ENCODE assay signal across 30 cellular contexts in genomic region chr15:25401511-25401910, GRCh38. TPM values are rescaled to one million over a fixed set of nuclear protein-coding genes. Genes with fewer than 3 reads are reported as not detected.
DNase-seq lines count a peak whose midpoint lies in the region; ATAC-seq, FAIRE-seq and TF ChIP-seq lines count a peak whose summit lies in the region.
"Had no signal": no experiment of that assay in that cellular context is flagged by ENCODE, and none has a peak within 500 bp of the region (broad histone marks: within the 10 kb centered on the region; RNA-seq: fewer than 3 reads in every experiment).

No MANE protein-coding gene starts in this region.

- H3K27me3 ChIP-seq in Panc1 (ENCODE audit: control insufficient read depth, insufficient read depth, low read length) = no peaks in the 10 kb centered on the region
- H3K27me3 ChIP-seq in aorta (ENCODE audit: control insufficient read depth in 1 of 2, insufficient read depth in 2 of 2, low read length in 1 of 2) = no peaks in the 10 kb centered on the region
- H3K27me3 ChIP-seq: BLaER1 treated with 17β-estradiol and CSF1 and Interleukin-3, amounts not matched to agents 10 nM and 100 nM; cardiac muscle cell; dorsolateral prefrontal cortex; heart right ventricle; MG63; right lobe of liver; upper lobe of left lung had no signal

- no peak for TF ChIP-seq CTCF in Panc1 (IDR thresholded peaks at IDR 0.05)
- TF ChIP-seq CTCF in choroid plexus epithelial cell (conservative IDR thresholded peaks at IDR 0.05; ENCODE audit: low read depth, low read length) = no peak
- no peak for TF ChIP-seq CTCF in mesothelial cell of epicardium (IDR thresholded peaks at IDR 0.05; ENCODE audit: unreplicated experiment)
- TF ChIP-seq CTCF in kidney (IDR thresholded peaks at IDR 0.05; ENCODE audit: borderline replicate concordance, extremely low read depth, insufficient read depth) = no peak

- no peaks in the 10 kb centered on the region for H3K4me1 ChIP-seq in Panc1 (ENCODE audit: control insufficient read depth, insufficient read depth, low read length)
- H3K4me1 ChIP-seq in aorta (ENCODE audit: control insufficient read depth in 1 of 2, insufficient read depth in 2 of 2, low read length in 2 of 2) = peaks cover 0 to 6% of the 10 kb centered on the region in 2 donors
- H3K4me1 ChIP-seq in kidney (ENCODE audit: control insufficient read depth in 1 of 2, insufficient read depth in 1 of 2, low read depth in 1 of 2, low read length in 2 of 2) = peaks cover 0 to 2% of the 10 kb centered on the region in 2 donors
- H3K4me1 ChIP-seq: parathyroid adenoma had no signal

- H3K9me3 ChIP-seq in Panc1 (ENCODE audit: control insufficient read depth, insufficient read depth, low read depth, low read length) (no peaks in the 10 kb centered on the region), aorta (ENCODE audit: control insufficient read depth, low read length) (peaks cover 5% of the 10 kb centered on the region), kidney (ENCODE audit: control insufficient read depth in 1 of 2, low read length in 2 of 2) (peaks cover 0 to 9% of the 10 kb centered on the region in 2 donors)
- H3K9me3 ChIP-seq: MG63, right lobe of liver had no signal

- H3K9ac ChIP-seq in kidney (ENCODE audit: low read length in 2 of 2) = no peak overlapping the region
- H3K9ac ChIP-seq: parathyroid adenoma had no signal

- TSS peak; percentile 3 for BruUV-seq in Panc1 (replicated peaks; lab: Mats Ljungman, UMichigan)

- H3K4me3 ChIP-seq in Panc1 (ENCODE audit: low read depth in 2 of 2, low read length in 2 of 2) = no peak overlapping the region
- no peak overlapping the region for H3K4me3 ChIP-seq in choroid plexus epithelial cell (ENCODE audit: low read depth, low read length)
- H3K4me3 ChIP-seq in aorta (ENCODE audit: low read length in 2 of 2) = no peak overlapping the region
- no peak overlapping the region for H3K4me3 ChIP-seq in kidney (ENCODE audit: low read length in 2 of 2)
- H3K4me3 ChIP-seq: cardiac muscle cell, dorsolateral prefrontal cortex, heart right ventricle, MG63, right lobe of liver, upper lobe of left lung had no signal

- no peak for FAIRE-seq in kidney (lab: Jason Lieb, UNC)
- FAIRE-seq: TTC549 had no signal

- no peak for DNase-seq in activated naive CD8-positive, alpha-beta T cell treated with anti-CD3 and anti-CD28 coated beads, Interleukin-2, amount 50 U/mL, for 24 hours
- DNase-seq in Panc1 (ENCODE audit: low read depth, low spot score) (no peak), choroid plexus epithelial cell (ENCODE audit: low read depth) (peak; percentile 34), DMS 273 (lab: John Stamatoyannopoulos, UW; ENCODE audit: unreplicated experiment) (no peak), mesothelial cell of epicardium (ENCODE audit: low spot score in 2 of 2, unreplicated experiment in 2 of 2) (no peak), aorta (no peak), kidney (no peak)
- DNase-seq: ACHN; activated CD4-positive, alpha-beta T cell treated with anti-CD3 and anti-CD28 coated beads, Interleukin-2, amount 10 ng/mL, durations not matched to agents 7 days and 5 days; dorsolateral prefrontal cortex; EL; foreskin fibroblast; heart right ventricle; left ventricle myocardium superior; MG63; midbrain; NCI-H1694; NCI-H2171 treated with DMSO at 0.1 percent for 48 hours; NCI-H526; right lobe of liver; Right ventricle myocardium superior; stimulated activated CD4-positive, alpha-beta T cell treated with anti-CD3 and anti-CD28 coated beads, Interleukin-15, amount 100 ng/mL, for 24 hours; upper lobe of left lung had no signal

- peaks cover 32% of the 10 kb centered on the region for H3K4me1 Mint-ChIP-seq in activated naive CD8-positive, alpha-beta T cell (ENCODE audit: low read depth)
- peaks cover 30% of the 10 kb centered on the region for H3K4me1 Mint-ChIP-seq in activated naive CD8-positive, alpha-beta T cell treated with anti-CD3 and anti-CD28 coated beads, Interleukin-2, amount 50 U/mL, for 24 hours
- no peaks in the 10 kb centered on the region for H3K4me1 Mint-ChIP-seq in mesothelial cell of epicardium

- H3K27ac Mint-ChIP-seq in activated naive CD8-positive, alpha-beta T cell = peak overlapping the region; percentile 0
- H3K27ac Mint-ChIP-seq in activated naive CD8-positive, alpha-beta T cell treated with anti-CD3 and anti-CD28 coated beads, Interleukin-2, amount 50 U/mL, for 24 hours = no peak overlapping the region
- no peak overlapping the region for H3K27ac Mint-ChIP-seq in mesothelial cell of epicardium
- H3K27ac Mint-ChIP-seq: activated CD4-positive, alpha-beta T cell treated with anti-CD3 and anti-CD28 coated beads, Interleukin-2, amount 10 ng/mL, durations not matched to agents 7 days and 5 days; activated T-helper 2 cell treated with anti-CD3 and anti-CD28 coated beads, Interferon-gamma antibody, Interleukin-2, Interleukin-4, amounts not matched to agents 10 μg/mL and 5 μg/mL and 100 μg/mL, durations not matched to agents 14 hours and 24 hours and 36 hours; natural killer cell treated with Interleukin-12 subunit alpha and Interleukin-12 subunit beta and Interleukin-15 and Interleukin-18, amount 100 ng/mL, for 72 hours had no signal

- H3K4me3 Mint-ChIP-seq in activated naive CD8-positive, alpha-beta T cell = no peak overlapping the region
- no peak overlapping the region for H3K4me3 Mint-ChIP-seq in activated naive CD8-positive, alpha-beta T cell treated with anti-CD3 and anti-CD28 coated beads, Interleukin-2, amount 50 U/mL, for 24 hours
- no peak overlapping the region for H3K4me3 Mint-ChIP-seq in mesothelial cell of epicardium
- H3K4me3 Mint-ChIP-seq: activated CD4-positive, alpha-beta T cell treated with anti-CD3 and anti-CD28 coated beads, Interleukin-2, amount 10 ng/mL, durations not matched to agents 7 days and 5 days; natural killer cell treated with Interleukin-12 subunit alpha and Interleukin-12 subunit beta and Interleukin-15 and Interleukin-18, amount 100 ng/mL, for 72 hours had no signal

- CTCF ChIA-PET in Panc1 (lab: Charles Lee) = no interaction called here

- POLR2A ChIA-PET in Panc1 (lab: Charles Lee) = no interaction called here

- in situ Hi-C loops in Panc1 (cut with HindIII; ENCODE audit: low pct_unique_long_range_greater_than_20kb, low sequenced_read_pairs) = no loop called here

- ATAC-seq in activated naive CD8-positive, alpha-beta T cell treated with anti-CD3 and anti-CD28 coated beads, Interleukin-2, amount 50 U/mL, for 24 hours = no peak
- ATAC-seq in Panc1 (no peak), aorta (ENCODE audit: low FRiP score) (no peak)
- ATAC-seq: left ventricle myocardium superior; natural killer cell treated with Interleukin-12 subunit alpha and Interleukin-12 subunit beta and Interleukin-15 and Interleukin-18, amount 100 ng/mL, for 72 hours had no signal

- H3K9me3 Mint-ChIP-seq in activated naive CD8-positive, alpha-beta T cell (ENCODE audit: low read depth) = peaks cover 4% of the 10 kb centered on the region
- H3K9me3 Mint-ChIP-seq in activated naive CD8-positive, alpha-beta T cell treated with anti-CD3 and anti-CD28 coated beads, Interleukin-2, amount 50 U/mL, for 24 hours = peaks cover 31% of the 10 kb centered on the region
- peaks cover 32% of the 10 kb centered on the region for H3K9me3 Mint-ChIP-seq in mesothelial cell of epicardium

- H3K36me3 ChIP-seq in Panc1 (ENCODE audit: control insufficient read depth, insufficient read depth, low read length) (no peaks in the 10 kb centered on the region), aorta (ENCODE audit: control insufficient read depth in 1 of 2, insufficient read depth in 2 of 2, low read length in 1 of 2) (peaks cover 2 to 8% of the 10 kb centered on the region in 2 donors), kidney (ENCODE audit: control insufficient read depth in 1 of 2, insufficient read depth in 2 of 2, low read length in 2 of 2) (peaks cover 13 to 14% of the 10 kb centered on the region in 2 donors)
- H3K36me3 ChIP-seq: cardiac muscle cell, right lobe of liver had no signal

- H3K27ac ChIP-seq in Panc1 (ENCODE audit: low read length) (no peak overlapping the region), aorta (ENCODE audit: low read depth in 1 of 2, low read length in 2 of 2) (no peak overlapping the region), kidney (ENCODE audit: low read depth in 2 of 2, low read length in 2 of 2) (no peak overlapping the region)
- H3K27ac ChIP-seq: cardiac muscle cell, parathyroid adenoma, right lobe of liver, upper lobe of left lung had no signal

- peaks cover 62% of the 10 kb centered on the region for H3K36me3 Mint-ChIP-seq in activated naive CD8-positive, alpha-beta T cell
- peaks cover 90% of the 10 kb centered on the region for H3K36me3 Mint-ChIP-seq in activated naive CD8-positive, alpha-beta T cell treated with anti-CD3 and anti-CD28 coated beads, Interleukin-2, amount 50 U/mL, for 24 hours (ENCODE audit: low read depth)
- H3K36me3 Mint-ChIP-seq in mesothelial cell of epicardium = peaks cover 60% of the 10 kb centered on the region

- H3K27me3 Mint-ChIP-seq in activated naive CD8-positive, alpha-beta T cell = no peaks in the 10 kb centered on the region
- H3K27me3 Mint-ChIP-seq in activated naive CD8-positive, alpha-beta T cell treated with anti-CD3 and anti-CD28 coated beads, Interleukin-2, amount 50 U/mL, for 24 hours = no peaks in the 10 kb centered on the region
- no peaks in the 10 kb centered on the region for H3K27me3 Mint-ChIP-seq in mesothelial cell of epicardium (ENCODE audit: low read depth)
- H3K27me3 Mint-ChIP-seq: activated CD4-positive, alpha-beta T cell treated with anti-CD3 and anti-CD28 coated beads, Interleukin-2, amount 10 ng/mL, durations not matched to agents 7 days and 5 days; natural killer cell treated with Interleukin-12 subunit alpha and Interleukin-12 subunit beta and Interleukin-15 and Interleukin-18, amount 100 ng/mL, for 72 hours had no signal

- intact Hi-C loops in Panc1 (cut with micrococcal nuclease; ENCODE audit: unreplicated experiment) (loop anchor here (10.0 kb wide), 1 partner anchor 63 kb away; no protein-coding TSS in a partner anchor), aorta (cut with DNase I) (no loop called here), kidney (cut with DNase I) (no loop called here)

RNA-seq across cellular contexts. Expression of gene UBE3A, which starts 37.3 kb away (rescaled TPM):
- total RNA-seq in Panc1 (2021; ENCODE audit: unreplicated experiment) = 102 TPM
- polyA plus RNA-seq in Panc1 (2012; ENCODE audit: insufficient read length) = 37.9 TPM
- 129 to 138 TPM (median 138 TPM) in 3 replicates for total RNA-seq in mesothelial cell of epicardium
- 10 to 100 TPM; 93.5 to 93.6 TPM for total RNA-seq in aorta
- polyA plus RNA-seq in aorta = 10 to 100 TPM; 14.8 to 28.5 TPM
- total RNA-seq in kidney = 103 TPM
- 22.3 TPM for polyA plus RNA-seq in kidney (ENCODE audit: insufficient read depth, low read depth, low replicate concordance)
